ENCODE assay signal across 8 cellular contexts in genomic region chr19:4732680-4733114, GRCh38. TPM values are rescaled to one million over a fixed set of nuclear protein-coding genes. Genes with fewer than 3 reads are reported as not detected.
DNase-seq lines count a peak whose midpoint lies in the region; ATAC-seq and TF ChIP-seq lines count a peak whose summit lies in the region.

No MANE protein-coding gene starts in this region.

- CTCF ChIA-PET in activated CD4-positive, alpha-beta memory T cell treated with anti-CD3 and anti-CD28 coated beads, Interleukin-2, amount 10 ng/mL, durations not matched to agents 7 days and 5 days (lab: Charles Lee), result interaction anchor here (0.6 to 5.2 kb wide), 6 partner anchors 11 to 669 kb away, joined by 3 to 93 read pairs (median 3); partner anchors contain the start of gene FEM1A

- peak; percentile 95 for ATAC-seq in mucosa of descending colon
- no peak for ATAC-seq in HG03159 (IDR thresholded peaks at IDR 0.05; ENCODE audit: unreplicated experiment)

- H3K4me3 ChIP-seq in HL-60 (replicated peaks; ENCODE audit: insufficient read depth, low read length) (no peak overlapping the region), mucosa of descending colon (no peak overlapping the region)

- peak; percentile 75 for TF ChIP-seq CTCF in CD14-positive monocyte (IDR thresholded peaks at IDR 0.05)
- peak; percentile 61 for TF ChIP-seq CTCF in HL-60 (IDR thresholded peaks at IDR 0.05; ENCODE audit: insufficient read depth, low read length)
- TF ChIP-seq CTCF in endothelial cell (IDR thresholded peaks at IDR 0.05; ENCODE audit: unreplicated experiment), result peak; percentile 53
- no peak for TF ChIP-seq CTCF in mucosa of descending colon (IDR thresholded peaks at IDR 0.05)

- peaks cover 7 to 18% (median 14%) of the 10 kb centered on the region in 3 donors for H3K27me3 Mint-ChIP-seq in CD14-positive monocyte (ENCODE audit: low read depth in 3 of 3)
- peaks cover 7% of the 10 kb centered on the region for H3K27me3 Mint-ChIP-seq in activated CD4-positive, alpha-beta memory T cell treated with anti-CD3 and anti-CD28 coated beads, Interleukin-2, amount 10 ng/mL, durations not matched to agents 7 days and 5 days
- peaks cover 2% of the 10 kb centered on the region for H3K27me3 Mint-ChIP-seq in endothelial cell (ENCODE audit: unreplicated experiment)

- peaks cover 0 to 3% (median 0%) of the 10 kb centered on the region in 7 donors for H3K9me3 Mint-ChIP-seq in CD14-positive monocyte
- no peaks in the 10 kb centered on the region for H3K9me3 Mint-ChIP-seq in activated CD4-positive, alpha-beta memory T cell treated with anti-CD3 and anti-CD28 coated beads, Interleukin-2, amount 10 ng/mL, durations not matched to agents 7 days and 5 days
- H3K9me3 Mint-ChIP-seq in endothelial cell (ENCODE audit: unreplicated experiment), result no peaks in the 10 kb centered on the region

- H3K27me3 ChIP-seq in HL-60 (ENCODE audit: insufficient read depth, poor library complexity, severe bottlenecking), result peaks cover 5% of the 10 kb centered on the region

- H3K36me3 Mint-ChIP-seq in CD14-positive monocyte (no peaks in the 10 kb centered on the region), endothelial cell (ENCODE audit: low read depth, unreplicated experiment) (no peaks in the 10 kb centered on the region)
- H3K36me3 Mint-ChIP-seq in activated CD4-positive, alpha-beta memory T cell treated with anti-CD3 and anti-CD28 coated beads, Interleukin-2, amount 10 ng/mL, durations not matched to agents 7 days and 5 days (ENCODE audit: low read depth), result no peaks in the 10 kb centered on the region

- no peak overlapping the region for H3K27ac Mint-ChIP-seq in CD14-positive monocyte
- no peak overlapping the region for H3K27ac Mint-ChIP-seq in activated CD4-positive, alpha-beta memory T cell treated with anti-CD3 and anti-CD28 coated beads, Interleukin-2, amount 10 ng/mL, durations not matched to agents 7 days and 5 days
- no peak overlapping the region for H3K27ac Mint-ChIP-seq in endothelial cell (ENCODE audit: unreplicated experiment)

- no peak for DNase-seq in CD14-positive monocyte (ENCODE audit: low spot score)
- DNase-seq in HL-60 (ENCODE audit: low read depth in 1 of 2, low spot score in 1 of 2), result peak in 1 of 2 experiments; percentile 64
- peak; percentile 68 for DNase-seq in NCI-H774 (lab: John Stamatoyannopoulos, UW)
- DNase-seq in activated CD4-positive, alpha-beta memory T cell treated with anti-CD3 and anti-CD28 coated beads, Interleukin-2, amount 10 ng/mL, durations not matched to agents 7 days and 5 days, result peak; percentile 58
- DNase-seq in endothelial cell (ENCODE audit: low spot score), result peak; percentile 43
- peak in 2 of 3 donors; percentile 37 to 53 for DNase-seq in mucosa of descending colon
- DNase-seq in stromal cell of bone marrow (ENCODE audit: low read depth), result peak; percentile 31

- peaks cover 12% of the 10 kb centered on the region for H3K4me1 Mint-ChIP-seq in CD14-positive monocyte
- peaks cover 12% of the 10 kb centered on the region for H3K4me1 Mint-ChIP-seq in activated CD4-positive, alpha-beta memory T cell treated with anti-CD3 and anti-CD28 coated beads, Interleukin-2, amount 10 ng/mL, durations not matched to agents 7 days and 5 days
- no peaks in the 10 kb centered on the region for H3K4me1 Mint-ChIP-seq in endothelial cell (ENCODE audit: unreplicated experiment)

- H3K9me3 ChIP-seq in mucosa of descending colon, result no peaks in the 10 kb centered on the region

- H3K27ac ChIP-seq in HL-60 (replicated peaks), result no peak overlapping the region

- H3K4me3 Mint-ChIP-seq in CD14-positive monocyte, result peak overlapping the region in 1 of 2 donors; percentile 15
- no peak overlapping the region for H3K4me3 Mint-ChIP-seq in activated CD4-positive, alpha-beta memory T cell treated with anti-CD3 and anti-CD28 coated beads, Interleukin-2, amount 10 ng/mL, durations not matched to agents 7 days and 5 days
- no peak overlapping the region for H3K4me3 Mint-ChIP-seq in endothelial cell (ENCODE audit: unreplicated experiment)

- intact Hi-C loops in CD14-positive monocyte (cut with micrococcal nuclease), result loop anchor here (2.0 to 10.0 kb wide), 3 partner anchors 58 to 300 kb away; partner anchors contain the start of gene FEM1A (in 1 of the 2)
- intact Hi-C loops in mucosa of descending colon (cut with DNase I, micrococcal nuclease), result loop anchor here in 1 of 2 donors (2.0 to 5.0 kb wide), 2 partner anchors 58 to 70 kb away; partner anchors contain the start of gene FEM1A

- H3K4me1 ChIP-seq in mucosa of descending colon (ENCODE audit: low read depth), result no peaks in the 10 kb centered on the region

- no peaks in the 10 kb centered on the region for H3K36me3 ChIP-seq in mucosa of descending colon (ENCODE audit: low read depth)

- POLR2A ChIA-PET in activated CD4-positive, alpha-beta memory T cell treated with anti-CD3 and anti-CD28 coated beads, Interleukin-2, amount 10 ng/mL, durations not matched to agents 7 days and 5 days (lab: Charles Lee), result interaction anchor here (1.5 kb wide), 1 partner anchor 8 kb away, joined by 3 read pairs; no protein-coding TSS in a partner anchor

RNA-seq across cellular contexts. Expression of gene DPP9, which starts 9.1 kb away (rescaled TPM):
- polyA plus RNA-seq in CD14-positive monocyte, result 10 to 100 TPM; 12.6 to 13.9 TPM
- total RNA-seq in activated CD4-positive, alpha-beta memory T cell treated with anti-CD3 and anti-CD28 coated beads, Interleukin-2, amount 10 ng/mL, durations not matched to agents 7 days and 5 days, result 10 to 100 TPM; 67.6 to 78.3 TPM
- total RNA-seq in endothelial cell (ENCODE audit: unreplicated experiment), result 63.3 TPM
- total RNA-seq in mucosa of descending colon, result 10 to 100 TPM; 67.8 to 89.3 (median 74.0) TPM

RNA-seq across cellular contexts. Expression of gene FEM1A, which starts 58.8 kb away (rescaled TPM):
- polyA plus RNA-seq in CD14-positive monocyte, result 1 to 10 TPM; 2.1 to 2.4 TPM
- 10 to 100 TPM; 10.2 to 10.3 TPM for total RNA-seq in activated CD4-positive, alpha-beta memory T cell treated with anti-CD3 and anti-CD28 coated beads, Interleukin-2, amount 10 ng/mL, durations not matched to agents 7 days and 5 days
- 12.0 TPM for total RNA-seq in endothelial cell (ENCODE audit: unreplicated experiment)
- total RNA-seq in mucosa of descending colon, result 10 to 100 TPM; 10.5 to 15.2 (median 11.4) TPM
